ENCODE assay signal across 8 cellular contexts in the genomic region with DNA sequence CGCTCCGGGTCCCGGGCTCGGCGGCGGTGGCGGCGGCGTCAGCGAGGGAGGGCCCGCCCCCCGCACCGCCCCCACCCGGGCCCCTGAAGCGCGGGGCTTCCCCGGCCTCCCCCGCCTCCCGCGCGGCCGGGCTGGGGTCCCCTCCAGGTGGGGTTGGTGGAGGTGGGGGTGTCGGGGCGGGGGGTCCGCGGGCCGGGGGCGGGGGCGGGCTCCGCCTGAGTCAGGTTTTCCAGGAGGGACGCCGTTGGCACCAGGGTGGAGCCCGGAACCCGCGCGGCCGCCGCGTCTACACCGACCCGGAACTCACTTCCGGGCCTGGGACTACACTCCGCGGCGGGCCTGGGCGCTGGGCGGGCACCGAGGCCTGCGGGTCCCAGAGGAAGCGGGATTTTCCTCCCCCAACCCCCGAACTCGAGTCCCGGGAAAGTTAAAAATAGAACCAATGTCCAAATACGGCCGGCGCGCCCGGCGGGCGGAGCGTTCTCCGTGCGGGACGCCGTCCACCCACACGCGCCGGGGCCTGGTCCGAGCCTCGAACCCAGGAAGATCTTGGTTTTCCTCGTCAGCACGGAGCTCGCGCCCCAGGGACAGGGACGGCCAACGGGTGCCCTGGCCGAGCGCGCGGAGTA. TPM values are rescaled to one million over a fixed set of nuclear protein-coding genes. Genes with fewer than 3 reads are reported as not detected.
DNase-seq lines count a peak whose midpoint lies in the region; ATAC-seq and TF ChIP-seq lines count a peak whose summit lies in the region.

No MANE protein-coding gene starts in this region.

- intact Hi-C loops in spleen (cut with DNase I; ENCODE audit: low total_unique reads): no loop called here

- H3K4me3 ChIP-seq in astrocyte of the spinal cord (ENCODE audit: low read depth, low read length): peak overlapping the region; percentile 55
- H3K4me3 ChIP-seq in iPS-15b (ENCODE audit: low read depth, low read length): peak overlapping the region; percentile 70
- H3K4me3 ChIP-seq in spleen: peak overlapping the region; percentile 53 to 91 (median 64)

- peak overlapping the region; percentile 67 to 95 (median 92) for H3K27ac ChIP-seq in spleen

- H3K27me3 ChIP-seq in iPS-15b (ENCODE audit: control insufficient read depth, insufficient read depth, low read length): peaks cover 3% of the 10 kb centered on the region
- peaks cover 0 to 39% (median 0%) of the 10 kb centered on the region in 7 donors for H3K27me3 ChIP-seq in spleen (replicated peaks in 1 of 7)

- H3K27ac Mint-ChIP-seq in T-helper 1 cell treated with Interleukin-12 subunit alpha and Interleukin-12 subunit beta and Interleukin-4 antibody, amounts not matched to agents 30 μg/mL and 1 μg/mL, for 36 hours: no peak overlapping the region

- H3K4me1 ChIP-seq in iPS-15b (ENCODE audit: control insufficient read depth, insufficient read depth, low read length) (peaks cover 8% of the 10 kb centered on the region), spleen (peaks cover 36 to 77% (median 61%) of the 10 kb centered on the region in 6 donors)

- H3K9ac ChIP-seq in iPS-15b (ENCODE audit: low read depth, low read length): no peak overlapping the region

- TF ChIP-seq CTCF in astrocyte of the spinal cord (IDR thresholded peaks at IDR 0.05; ENCODE audit: low read depth, low read length) (no peak), spleen (IDR thresholded peaks at IDR 0.05 in 8 of 11, conservative IDR thresholded peaks at IDR 0.05 in 3 of 11) (no peak)

- DNase-seq in Daoy (ENCODE audit: low read depth) (peak; percentile 79), astrocyte of the spinal cord (ENCODE audit: low read depth, low spot score) (peak; percentile 46), spleen (peak; percentile 91), DMS114 treated with DMSO at 0.1 percent for 48 hours (lab: John Stamatoyannopoulos, UW; ENCODE audit: unreplicated experiment) (no peak)

- peaks cover 20% of the 10 kb centered on the region for H3K36me3 ChIP-seq in iPS-15b (ENCODE audit: control insufficient read depth, insufficient read depth, low read length)
- H3K36me3 ChIP-seq in spleen: peaks cover 0 to 35% (median 16%) of the 10 kb centered on the region in 6 donors

- in situ Hi-C loops in astrocyte of the spinal cord (cut with HindIII; ENCODE audit: low sequenced_read_pairs): no loop called here

- no peak for TF ChIP-seq POLR2A in spleen (IDR thresholded peaks at IDR 0.05)

- no peaks in the 10 kb centered on the region for H3K9me3 Mint-ChIP-seq in T-helper 1 cell treated with Interleukin-12 subunit alpha and Interleukin-12 subunit beta and Interleukin-4 antibody, amounts not matched to agents 30 μg/mL and 1 μg/mL, for 36 hours

- 1 to 3% (median 2%) methylated on average over 23 to 78 of the region's 80 CpGs for WGBS in spleen, 5 donors

- peak; percentile 34 for ATAC-seq in HG02759 (IDR thresholded peaks at IDR 0.05; ENCODE audit: unreplicated experiment)
- no peak for ATAC-seq in HG03457 (IDR thresholded peaks at IDR 0.05; ENCODE audit: unreplicated experiment)

- no peaks in the 10 kb centered on the region for H3K27me3 Mint-ChIP-seq in T-helper 1 cell treated with Interleukin-12 subunit alpha and Interleukin-12 subunit beta and Interleukin-4 antibody, amounts not matched to agents 30 μg/mL and 1 μg/mL, for 36 hours (ENCODE audit: low read depth)

- peak overlapping the region; percentile 78 for H3K4me3 Mint-ChIP-seq in T-helper 1 cell treated with Interleukin-12 subunit alpha and Interleukin-12 subunit beta and Interleukin-4 antibody, amounts not matched to agents 30 μg/mL and 1 μg/mL, for 36 hours

- H3K36me3 Mint-ChIP-seq in T-helper 1 cell treated with Interleukin-12 subunit alpha and Interleukin-12 subunit beta and Interleukin-4 antibody, amounts not matched to agents 30 μg/mL and 1 μg/mL, for 36 hours (ENCODE audit: low read depth): peaks cover 9% of the 10 kb centered on the region

- peaks cover 16% of the 10 kb centered on the region for H3K4me1 Mint-ChIP-seq in T-helper 1 cell treated with Interleukin-12 subunit alpha and Interleukin-12 subunit beta and Interleukin-4 antibody, amounts not matched to agents 30 μg/mL and 1 μg/mL, for 36 hours (ENCODE audit: low read depth)

- H3K9me3 ChIP-seq in iPS-15b (ENCODE audit: control insufficient read depth, insufficient read depth, low read length) (no peaks in the 10 kb centered on the region), spleen (no peaks in the 10 kb centered on the region)

RNA-seq across cellular contexts. Expression of gene MYO1C, which starts 6.6 kb away (rescaled TPM):
- 55.9 and 57.2 TPM in 2 replicates for total RNA-seq in Daoy (2014; rRNA removed; shearing (Covaris generic))
- total RNA-seq in spleen: 100 to 1,000 TPM in 2 of 7 donors, 10 to 100 TPM in 5; 49.2 to 135 (median 81.6) TPM
- 10 to 100 TPM; 14.6 to 21.6 (median 14.6) TPM for polyA plus RNA-seq in spleen

RNA-seq across cellular contexts. Expression of gene CRK, which starts 29.8 kb away (rescaled TPM):
- total RNA-seq in Daoy (2014; rRNA removed; shearing (Covaris generic)): 118 and 126 TPM in 2 replicates
- 10 to 100 TPM; 39.3 to 54.6 (median 48.2) TPM for total RNA-seq in spleen
- polyA plus RNA-seq in spleen: 10 to 100 TPM; 11.7 to 20.7 (median 12.0) TPM

RNA-seq across cellular contexts. Expression of gene INPP5K, which starts 30.6 kb away (rescaled TPM):
- 27.4 and 43.3 TPM in 2 replicates for total RNA-seq in Daoy (2014; rRNA removed; shearing (Covaris generic))
- 100 to 1,000 TPM in 1 of 7 donors, 10 to 100 TPM in 6; 43.1 to 107 (median 55.2) TPM for total RNA-seq in spleen
- polyA plus RNA-seq in spleen: 10 to 100 TPM; 22.3 to 35.8 (median 23.4) TPM
